Comparison of ENCODE assay signal across 1 cellular context in genomic region chr1:147751346-147751745, GRCh38.
TF ChIP-seq lines count a peak whose summit lies in the region.

No MANE protein-coding gene starts in this region.

TF ChIP-seq in K562, 482 proteins besides CTCF, POLR2A, EP300 and RAD21:
- TF ChIP-seq ZNF239 (CRISPR knock-in tag; IDR thresholded peaks at IDR 0.05) (0 out of 2 replicates have a peak, but pooled peaks have one; percentile 31), SMARCC2 (IDR thresholded peaks at IDR 0.05; ENCODE audit: low read depth) (no peak), FOXO4 (CRISPR knock-in tag; IDR thresholded peaks at IDR 0.05) (no peak), ZC3H4 (CRISPR knock-in tag; IDR thresholded peaks at IDR 0.05; ENCODE audit: borderline replicate concordance) (no peak), SNAPC5 (CRISPR knock-in tag; IDR thresholded peaks at IDR 0.05) (no peak)
